In genomic region chr5:157819502-157820125, GRCh38 we compare ENCODE assay signal across 11 cellular contexts. TPM values are rescaled to one million over a fixed set of nuclear protein-coding genes. Genes with fewer than 3 reads are reported as not detected.
DNase-seq lines count a peak whose midpoint lies in the region; ATAC-seq, FAIRE-seq and TF ChIP-seq lines count a peak whose summit lies in the region.
"Had no signal": no experiment of that assay in that cellular context is flagged by ENCODE, and none has a peak within 500 bp of the region (broad histone marks: within the 10 kb centered on the region; RNA-seq: fewer than 3 reads in every experiment).

No MANE protein-coding gene starts in this region.

- H3K27me3 ChIP-seq in vagina, result no peaks in the 10 kb centered on the region

- H3K4me3 Mint-ChIP-seq in chondrocyte (ENCODE audit: unreplicated experiment), result no peak overlapping the region
- no peak overlapping the region for H3K4me3 Mint-ChIP-seq in nephron progenitor cell
- H3K4me3 Mint-ChIP-seq: activated naive CD8-positive, alpha-beta T cell treated with anti-CD3 and anti-CD28 coated beads, Interleukin-2, amount 50 U/mL, for 24 hours had no signal

- H3K27me3 Mint-ChIP-seq in chondrocyte (ENCODE audit: low read depth), result no peaks in the 10 kb centered on the region
- peaks cover 3% of the 10 kb centered on the region for H3K27me3 Mint-ChIP-seq in nephron progenitor cell (ENCODE audit: low read depth, poor library complexity)
- H3K27me3 Mint-ChIP-seq: activated naive CD8-positive, alpha-beta T cell treated with anti-CD3 and anti-CD28 coated beads, Interleukin-2, amount 50 U/mL, for 24 hours had no signal

- TF ChIP-seq POLR2A in vagina (IDR thresholded peaks at IDR 0.05), result no peak

- DNase-seq in Right ventricle myocardium superior (no peak), Right ventricle myocardium inferior (ENCODE audit: missing footprints) (no peak), chondrocyte (ENCODE audit: low spot score) (no peak), nephron progenitor cell (no peak), vagina (ENCODE audit: extremely low spot score in 2 of 2) (no peak), GM19239 (ENCODE audit: insufficient read length, low spot score) (no peak)
- no peak for DNase-seq in stimulated activated CD4-positive, alpha-beta T cell treated with anti-CD3 and anti-CD28 coated beads, Interleukin-4, amount 100 ng/mL, for 1 hour
- DNase-seq: activated naive CD8-positive, alpha-beta T cell treated with anti-CD3 and anti-CD28 coated beads, Interleukin-2, amount 50 U/mL, for 24 hours; T-helper 2 cell had no signal

- H3K9me3 Mint-ChIP-seq in chondrocyte (ENCODE audit: low read depth) (no peaks in the 10 kb centered on the region), nephron progenitor cell (no peaks in the 10 kb centered on the region)

- H3K4me1 Mint-ChIP-seq in chondrocyte (ENCODE audit: low read depth), result peaks cover 54% of the 10 kb centered on the region
- peaks cover 26% of the 10 kb centered on the region for H3K4me1 Mint-ChIP-seq in nephron progenitor cell

- no peaks in the 10 kb centered on the region for H3K36me3 Mint-ChIP-seq in chondrocyte (ENCODE audit: low read depth)
- peaks cover 16% of the 10 kb centered on the region for H3K36me3 Mint-ChIP-seq in nephron progenitor cell (ENCODE audit: low read depth)

- no peak for FAIRE-seq in GM19239 (lab: Jason Lieb, UNC)
- FAIRE-seq: A549 had no signal

- no peak overlapping the region for H3K4me3 ChIP-seq in vagina
- H3K4me3 ChIP-seq: A549 had no signal

- peak overlapping the region; percentile 36 for H3K27ac ChIP-seq in vagina

- H3K36me3 ChIP-seq in vagina, result no peaks in the 10 kb centered on the region

- H3K4me1 ChIP-seq in vagina, result peaks cover 39% of the 10 kb centered on the region

- peak; percentile 20 for ATAC-seq in Right ventricle myocardium superior (ENCODE audit: poor library complexity)
- no peak for ATAC-seq in Right ventricle myocardium inferior
- no peak for ATAC-seq in GM19395 (IDR thresholded peaks at IDR 0.05; ENCODE audit: unreplicated experiment)
- ATAC-seq: A549; activated naive CD8-positive, alpha-beta T cell treated with anti-CD3 and anti-CD28 coated beads, Interleukin-2, amount 50 U/mL, for 24 hours had no signal

- intact Hi-C loops in Right ventricle myocardium superior (cut with DNase I) (loop anchor here (5.0 to 10.0 kb wide), 2 partner anchors 178 to 1315 kb away; no protein-coding TSS in a partner anchor), Right ventricle myocardium inferior (cut with DNase I) (loop anchor here (2.0 kb wide), 3 partner anchors 39 to 175 kb away; partner anchors contain the start of gene CLINT1), vagina (cut with DNase I) (no loop called here)

- TF ChIP-seq CTCF in chondrocyte (IDR thresholded peaks at IDR 0.05) (no peak), nephron progenitor cell (IDR thresholded peaks at IDR 0.05) (no peak), vagina (IDR thresholded peaks at IDR 0.05) (no peak)

- H3K27ac Mint-ChIP-seq in chondrocyte (ENCODE audit: unreplicated experiment) (peak overlapping the region; percentile 83), nephron progenitor cell (peak overlapping the region; percentile 57)
- H3K27ac Mint-ChIP-seq: activated naive CD8-positive, alpha-beta T cell treated with anti-CD3 and anti-CD28 coated beads, Interleukin-2, amount 50 U/mL, for 24 hours had no signal

- no peaks in the 10 kb centered on the region for H3K9me3 ChIP-seq in vagina
- H3K9me3 ChIP-seq: A549 had no signal

RNA-seq across cellular contexts. Expression of gene CLINT1, which starts 39.3 kb away (rescaled TPM):
- 55.5 TPM for total RNA-seq in Right ventricle myocardium superior
- total RNA-seq in Right ventricle myocardium inferior, result 56.5 TPM
- total RNA-seq in chondrocyte, result 72.4 to 75.5 TPM (median 73.8 TPM) in 3 replicates
- 126 TPM for total RNA-seq in vagina
